In genomic region chr17:43745541-43745940, GRCh38 we compare ENCODE assay signal across 23 cellular contexts. TPM values are rescaled to one million over a fixed set of nuclear protein-coding genes. Genes with fewer than 3 reads are reported as not detected.
DNase-seq lines count a peak whose midpoint lies in the region; ATAC-seq and TF ChIP-seq lines count a peak whose summit lies in the region.
"Had no signal": no experiment of that assay in that cellular context is flagged by ENCODE, and none has a peak within 500 bp of the region (broad histone marks: within the 10 kb centered on the region; RNA-seq: fewer than 3 reads in every experiment).

No MANE protein-coding gene starts in this region.

- peak overlapping the region; percentile 71 to 94 (median 87) for H3K4me2 ChIP-seq in BLaER1 treated with 17β-estradiol and CSF1 and Interleukin-3, amounts not matched to agents 10 nM and 100 nM
- no peak overlapping the region for H3K4me2 ChIP-seq in GM23338
- no peak overlapping the region for H3K4me2 ChIP-seq in trophoblast cell (ENCODE audit: low read length)

- no peaks in the 10 kb centered on the region for H3K9me2 ChIP-seq in GM23338 (ENCODE audit: insufficient read depth)

- TF ChIP-seq CTCF in GM23338 (conservative IDR thresholded peaks at IDR 0.05; ENCODE audit: low read depth in 2 of 2) (no peak), WTC11 (IDR thresholded peaks at IDR 0.05) (no peak)

- peaks cover 68 to 100% (median 85%) of the 10 kb centered on the region in 10 experiments for H3K4me1 ChIP-seq in BLaER1 treated with 17β-estradiol and CSF1 and Interleukin-3, amounts not matched to agents 10 nM and 100 nM
- H3K4me1 ChIP-seq in GM23338 (ENCODE audit: insufficient read depth) (0 out of 2 replicates have a peak, but pooled peaks cover 7% of the 10 kb centered on the region), trophoblast cell (ENCODE audit: control insufficient read depth in 1 of 2, insufficient read depth in 2 of 2, low read length in 2 of 2) (peaks cover 3 to 13% of the 10 kb centered on the region in 2 experiments)

- H2BK12ac ChIP-seq in trophoblast cell (ENCODE audit: low read length): peak overlapping the region; percentile 30

- H3K27me3 Mint-ChIP-seq in GM23338 (ENCODE audit: insufficient read depth, low read depth, poor library complexity) (peaks cover 6% of the 10 kb centered on the region), WTC11 (ENCODE audit: low read depth) (no peaks in the 10 kb centered on the region; the same call in 1 of the 2 replicates)

- POLR2A ChIA-PET in WTC11 (lab: Charles Lee): no interaction called here

- CTCF ChIA-PET in WTC11 (lab: Charles Lee): interaction anchor here (0.5 to 3.2 kb wide), 8 partner anchors 10 to 170 kb away, joined by 3 to 17 read pairs (median 4); no protein-coding TSS in a partner anchor

- H3K4me3 ChIP-seq in BLaER1 treated with 17β-estradiol and CSF1 and Interleukin-3, amounts not matched to agents 10 nM and 100 nM: peak overlapping the region in 3 of 10 experiments; percentile 5 to 41 (median 9); a peak in 6 of 20 replicates
- H3K4me3 ChIP-seq in GM23338 (no peak overlapping the region), trophoblast cell (ENCODE audit: low read depth, low read length) (no peak overlapping the region)
- H3K4me3 ChIP-seq: suprapubic skin had no signal

- H2AFZ ChIP-seq in GM23338 (0 out of 2 replicates have a peak overlapping the region, but pooled peaks have one; percentile 3), trophoblast cell (ENCODE audit: insufficient read depth, low read length, poor library complexity) (no peak overlapping the region)

- peak overlapping the region; percentile 38 for H2BK120ac ChIP-seq in trophoblast cell (ENCODE audit: insufficient read depth, low read length, poor library complexity)

- H3K4me3 Mint-ChIP-seq in GM23338: no peak overlapping the region; the same call in 2 of the 3 replicates
- H3K4me3 Mint-ChIP-seq in WTC11: no peak overlapping the region
- H3K4me3 Mint-ChIP-seq: effector memory CD8-positive, alpha-beta T cell; T-helper 2 cell treated with Interferon-gamma antibody and Interleukin-4, amounts not matched to agents 5 μg/mL and 100 μg/mL, for 36 hours had no signal

- H4K12ac ChIP-seq in trophoblast cell (ENCODE audit: low read depth, low read length): no peak overlapping the region

- no peak overlapping the region for H3K14ac ChIP-seq in trophoblast cell (ENCODE audit: low read length)

- no peak overlapping the region for H2AK5ac ChIP-seq in trophoblast cell (ENCODE audit: low read length)

- DNase-seq in GM23338 (ENCODE audit: low spot score): no peak
- DNase-seq in WTC11 (ENCODE audit: low spot score): peak; percentile 21
- no peak for DNase-seq in trophoblast cell
- DNase-seq in pons (ENCODE audit: low spot score): no peak
- DNase-seq in NK-92 (lab: John Stamatoyannopoulos, UW; ENCODE audit: unreplicated experiment): no peak
- DNase-seq in DMS53 (lab: John Stamatoyannopoulos, UW): no peak
- DNase-seq: activated CD4-positive, alpha-beta T cell treated with anti-CD3 and anti-CD28 coated beads for 4 hours; activated CD8-positive, alpha-beta memory T cell treated with anti-CD3 and anti-CD28 coated beads, Interleukin-2, amount 50 U/mL, for 48 hours; activated gamma-delta T cell treated with Interleukin-2 at 50 U/mL for 16 hours; amygdala; C1 segment of cervical spinal cord; cerebellar nuclear complex; effector memory CD8-positive, alpha-beta T cell; hippocampal formation; Karpas-422; NCI-H1105; nucleus accumbens; stimulated activated CD4-positive, alpha-beta T cell treated with anti-CD3 and anti-CD28 coated beads, Interleukin-4, amount 100 ng/mL, for 1 hour had no signal

- H3K79me1 ChIP-seq in trophoblast cell (ENCODE audit: low read length): peaks cover 4% of the 10 kb centered on the region

- H3K27ac ChIP-seq in BLaER1 treated with 17β-estradiol and CSF1 and Interleukin-3, amounts not matched to agents 10 nM and 100 nM: peak overlapping the region in 1 of 11 experiments; percentile 51; a peak in 2 of 22 replicates
- H3K27ac ChIP-seq in GM23338 (ENCODE audit: low read depth): no peak overlapping the region
- peak overlapping the region; percentile 32 for H3K27ac ChIP-seq in trophoblast cell (ENCODE audit: low read depth, low read length)
- H3K27ac ChIP-seq: suprapubic skin had no signal

- H3K27ac Mint-ChIP-seq in GM23338: no peak overlapping the region
- no peak overlapping the region for H3K27ac Mint-ChIP-seq in WTC11
- H3K27ac Mint-ChIP-seq: effector memory CD8-positive, alpha-beta T cell; T-helper 2 cell treated with Interferon-gamma antibody and Interleukin-4, amounts not matched to agents 5 μg/mL and 100 μg/mL, for 36 hours had no signal

- H2BK5ac ChIP-seq in trophoblast cell (ENCODE audit: low read depth, low read length, poor library complexity): no peak overlapping the region

- H3K9me3 Mint-ChIP-seq in GM23338: peaks cover 3% of the 10 kb centered on the region; the same call in 1 of the 3 replicates
- peaks cover 5% of the 10 kb centered on the region; the same call in 1 of the 2 replicates for H3K9me3 Mint-ChIP-seq in WTC11
- H3K9me3 Mint-ChIP-seq: effector memory CD8-positive, alpha-beta T cell; T-helper 2 cell treated with Interferon-gamma antibody and Interleukin-4, amounts not matched to agents 5 μg/mL and 100 μg/mL, for 36 hours had no signal

- H3K9me3 ChIP-seq in BLaER1 treated with 17β-estradiol and CSF1 and Interleukin-3, amounts not matched to agents 10 nM and 100 nM (replicated peaks in 1 of 11): peaks cover 0 to 18% (median 7%) of the 10 kb centered on the region in 11 experiments; a peak in 16 of 22 replicates
- peaks cover 2% of the 10 kb centered on the region for H3K9me3 ChIP-seq in trophoblast cell (ENCODE audit: insufficient read depth, low read depth, low read length)
- H3K9me3 ChIP-seq: suprapubic skin had no signal

- no peak overlapping the region for H3K18ac ChIP-seq in trophoblast cell (ENCODE audit: low read length)

- no peak overlapping the region for H3K4ac ChIP-seq in trophoblast cell (ENCODE audit: low read depth, low read length)

- H3K27me3 ChIP-seq in BLaER1 treated with 17β-estradiol and CSF1 and Interleukin-3, amounts not matched to agents 10 nM and 100 nM: peaks cover 0 to 20% (median 6%) of the 10 kb centered on the region in 11 experiments; a peak in 9 of 22 replicates
- H3K27me3 ChIP-seq in GM23338 (ENCODE audit: insufficient read depth) (no peaks in the 10 kb centered on the region), trophoblast cell (ENCODE audit: insufficient read depth, low read length) (no peaks in the 10 kb centered on the region)

- H4K8ac ChIP-seq in trophoblast cell (ENCODE audit: low read depth, low read length): no peak overlapping the region

- H3K79me2 ChIP-seq in GM23338 (replicated peaks; ENCODE audit: insufficient read depth) (no peaks in the 10 kb centered on the region), trophoblast cell (ENCODE audit: control insufficient read depth, insufficient read depth, low read length, poor library complexity) (no peaks in the 10 kb centered on the region)

- no CpG with 5 or more reads among the region's 6 CpGs for WGBS in trophoblast cell (ENCODE audit: extremely low coverage, insufficient coverage, insufficient read length)

- no peaks in the 10 kb centered on the region; a peak in 1 of 22 replicates for H4K20me1 ChIP-seq in BLaER1 treated with 17β-estradiol and CSF1 and Interleukin-3, amounts not matched to agents 10 nM and 100 nM
- no peaks in the 10 kb centered on the region for H4K20me1 ChIP-seq in GM23338 (replicated peaks; ENCODE audit: insufficient read depth)

- H3K36me3 Mint-ChIP-seq in GM23338 (ENCODE audit: low read depth) (no peaks in the 10 kb centered on the region; the same call in 2 of the 3 replicates), WTC11 (no peaks in the 10 kb centered on the region)

- H3K23ac ChIP-seq in trophoblast cell (ENCODE audit: low read length): no peak overlapping the region

- no peaks in the 10 kb centered on the region for H3F3A ChIP-seq in GM23338 (replicated peaks; ENCODE audit: low read depth)

- no peaks in the 10 kb centered on the region for H3K36me3 ChIP-seq in BLaER1 treated with 17β-estradiol and CSF1 and Interleukin-3, amounts not matched to agents 10 nM and 100 nM
- H3K36me3 ChIP-seq in GM23338 (ENCODE audit: insufficient read depth) (no peaks in the 10 kb centered on the region), trophoblast cell (ENCODE audit: control insufficient read depth in 1 of 2, insufficient read depth in 2 of 2, low read length in 2 of 2) (no peaks in the 10 kb centered on the region)
- H3K36me3 ChIP-seq: suprapubic skin had no signal

- H3K9ac ChIP-seq in BLaER1 treated with 17β-estradiol and CSF1 and Interleukin-3, amounts not matched to agents 10 nM and 100 nM: peak overlapping the region in 3 of 11 experiments; percentile 21 to 37 (median 34); a peak in 3 of 22 replicates
- no peak overlapping the region for H3K9ac ChIP-seq in trophoblast cell (ENCODE audit: low read length)

- H3K4me1 Mint-ChIP-seq in GM23338 (peaks cover 37% of the 10 kb centered on the region), WTC11 (peaks cover 36% of the 10 kb centered on the region)

- no peak overlapping the region for H4K91ac ChIP-seq in trophoblast cell (ENCODE audit: low read depth, low read length)

- ATAC-seq in GM23338: peak; percentile 84
- peak; percentile 72 for ATAC-seq in WTC11
- ATAC-seq: effector memory CD8-positive, alpha-beta T cell; HCT116 had no signal

TF ChIP-seq in GM23338, 12 proteins besides CTCF, POLR2A, EP300 and RAD21 (continues in another document):
- no peak for TF ChIP-seq JUNB (IDR thresholded peaks at IDR 0.05; ENCODE audit: unreplicated experiment)
- TF ChIP-seq ZNF331 (CRISPR knock-in tag; IDR thresholded peaks at IDR 0.05; ENCODE audit: low read depth): no peak
- TF ChIP-seq NANOG (IDR thresholded peaks at IDR 0.05; ENCODE audit: borderline replicate concordance): no peak
- TF ChIP-seq EZH2phosphoT487 (IDR thresholded peaks at IDR 0.05; ENCODE audit: unreplicated experiment): no peak

TF ChIP-seq in WTC11, 78 proteins besides CTCF, POLR2A, EP300 and RAD21:
- TF ChIP-seq EMX1 (CRISPR knock-in tag; IDR thresholded peaks at IDR 0.05): no peak
- TF ChIP-seq TCF7 (CRISPR knock-in tag; IDR thresholded peaks at IDR 0.05; ENCODE audit: low read depth): no peak
- TF ChIP-seq RELA (CRISPR knock-in tag; IDR thresholded peaks at IDR 0.05; ENCODE audit: borderline replicate concordance): no peak
- TF ChIP-seq KAT7 (CRISPR knock-in tag; IDR thresholded peaks at IDR 0.05; ENCODE audit: borderline replicate concordance): no peak

RNA-seq across cellular contexts. Expression of gene SOST, which starts 13.1 kb away (rescaled TPM):
- 0.31 TPM in 1 of 2 replicates, not detected in the other for total RNA-seq in GM23338 (2014; rRNA removed; shearing (Covaris generic))
- not detected in 2 replicates for polyA plus RNA-seq in GM23338 (2016; fragmentation: Nextera tagmentation; extraction: Ambion mirVana)
- total RNA-seq in WTC11 (2021): 0.07 to 0.25 TPM in 2 of 3 replicates, not detected in the other
- polyA plus RNA-seq in trophoblast cell (2013): 0.07 TPM in 2 replicates
- total RNA-seq: mucosa of gallbladder, suprapubic skin had no signal

RNA-seq across cellular contexts. Expression of gene DUSP3, which starts 33.2 kb away (rescaled TPM):
- 17.5 and 22.1 TPM in 2 replicates for total RNA-seq in GM23338 (2014; rRNA removed; shearing (Covaris generic))
- 14.7 and 15.4 TPM in 2 replicates for polyA plus RNA-seq in GM23338 (2016; fragmentation: Nextera tagmentation; extraction: Ambion mirVana)
- total RNA-seq in WTC11 (2021): 28.4 to 31.5 TPM (median 30.0 TPM) in 3 replicates
- 62.1 and 62.7 TPM in 2 replicates for polyA plus RNA-seq in trophoblast cell (2013)

RNA-seq across cellular contexts. Expression of gene CFAP97D1, which starts 34.7 kb away (rescaled TPM):
- 0.07 and 0.12 TPM in 2 replicates for total RNA-seq in GM23338 (2014; rRNA removed; shearing (Covaris generic))
- 0.10 TPM in 1 of 2 replicates, not detected in the other for polyA plus RNA-seq in GM23338 (2016; fragmentation: Nextera tagmentation; extraction: Ambion mirVana)
- total RNA-seq in WTC11 (2021): 0.09 to 0.14 TPM (median 0.13 TPM) in 3 replicates
- 0.03 and 0.05 TPM in 2 replicates for polyA plus RNA-seq in trophoblast cell (2013)
- total RNA-seq: mucosa of gallbladder had no signal

Comparison
In these comparisons a context has a peak if more than half of its experiments do, and no peak if none do; other contexts are left out.
1. H3K4me2 ChIP-seq: peak in BLaER1 treated with 17β-estradiol and CSF1 and Interleukin-3, amounts not matched to agents 10 nM and 100 nM (11 of 11); none in GM23338 (single experiment) and trophoblast cell (single experiment).